Comparison of ENCODE assay signal across 8 cellular contexts in genomic region chr6:145815351-145815772, GRCh38. TPM values are rescaled to one million over a fixed set of nuclear protein-coding genes. Genes with fewer than 3 reads are reported as not detected.
A peak's percentile ranks its signal among the peaks of the same experiment; 100 is the strongest.
DNase-seq lines count a peak whose midpoint lies in the region; ATAC-seq and TF ChIP-seq lines count a peak whose summit lies in the region.

No MANE protein-coding gene starts in this region.

- intact Hi-C loops in esophagus squamous epithelium (cut with DNase I), result no loop called here

- H3K9me3 ChIP-seq in SU-DHL-6 (ENCODE audit: insufficient read depth, low read length), result no peaks in the 10 kb centered on the region
- no peaks in the 10 kb centered on the region for H3K9me3 ChIP-seq in esophagus squamous epithelium

- peak overlapping the region; percentile 92 to 98 (median 96) for H3K27ac Mint-ChIP-seq in naive thymus-derived CD8-positive, alpha-beta T cell

- H3K27me3 ChIP-seq in SU-DHL-6 (ENCODE audit: low read length) (no peaks in the 10 kb centered on the region), esophagus squamous epithelium (no peaks in the 10 kb centered on the region)

- POLR2A ChIA-PET in naive thymus-derived CD8-positive, alpha-beta T cell (lab: Charles Lee), result interaction anchor here (0.8 to 2.9 kb wide), 6 partner anchors 24 to 1387 kb away, joined by 3 to 54 read pairs (median 3); partner anchors contain the start of genes EPM2A and SHPRH

- peak overlapping the region; percentile 98 for H3K4me2 ChIP-seq in SU-DHL-6 (ENCODE audit: low read depth, low read length, poor library complexity, severe bottlenecking)

- TF ChIP-seq POLR2A in esophagus squamous epithelium (IDR thresholded peaks at IDR 0.05), result no peak

- H3K36me3 Mint-ChIP-seq in naive thymus-derived CD8-positive, alpha-beta T cell, result peaks cover 0 to 1% (median 0%) of the 10 kb centered on the region in 3 donors

- H4K20me1 ChIP-seq in SU-DHL-6 (ENCODE audit: low read depth, low read length), result peaks cover 13% of the 10 kb centered on the region; the same call in 1 of the 2 replicates

- H3K9me3 Mint-ChIP-seq in naive thymus-derived CD8-positive, alpha-beta T cell, result no peaks in the 10 kb centered on the region

- ATAC-seq in GM18868 (IDR thresholded peaks at IDR 0.05; ENCODE audit: unreplicated experiment) (peak; percentile 0), HG03135 (IDR thresholded peaks at IDR 0.05; ENCODE audit: unreplicated experiment) (peak; percentile 6)
- no peak for ATAC-seq in naive thymus-derived CD8-positive, alpha-beta T cell

- H3K4me1 Mint-ChIP-seq in naive thymus-derived CD8-positive, alpha-beta T cell, result peaks cover 15 to 60% (median 38%) of the 10 kb centered on the region in 4 donors

- no peak for TF ChIP-seq CTCF in SU-DHL-6 (IDR thresholded peaks at IDR 0.05; ENCODE audit: insufficient read depth, low read length, poor library complexity, severe bottlenecking)
- no peak for TF ChIP-seq CTCF in esophagus squamous epithelium (IDR thresholded peaks at IDR 0.05)

- H3K27ac ChIP-seq in SU-DHL-6 (ENCODE audit: low read depth, low read length) (0 out of 2 replicates have a peak overlapping the region, but pooled peaks have one; percentile 32), esophagus squamous epithelium (peak overlapping the region; percentile 93 to 95 (median 95))

- peaks cover 10% of the 10 kb centered on the region for H3F3A ChIP-seq in SU-DHL-6 (ENCODE audit: insufficient read depth)

- H3K4me3 Mint-ChIP-seq in naive thymus-derived CD8-positive, alpha-beta T cell, result peak overlapping the region; percentile 90 to 98 (median 94)

- peaks cover 8 to 49% (median 10%) of the 10 kb centered on the region in 3 donors for H3K4me1 ChIP-seq in esophagus squamous epithelium

- H3K79me2 ChIP-seq in SU-DHL-6 (ENCODE audit: insufficient read depth, low read length), result peaks cover 39% of the 10 kb centered on the region

- H3K4me3 ChIP-seq in SU-DHL-6 (ENCODE audit: insufficient read depth, low read length, poor library complexity, severe bottlenecking) (peak overlapping the region; percentile 84), esophagus squamous epithelium (peak overlapping the region; percentile 77 to 82 (median 80))

- peak; percentile 58 for DNase-seq in AG20443 (ENCODE audit: low spot score)
- DNase-seq in esophagus squamous epithelium (lab: John Stamatoyannopoulos, UW), result no peak
- peak in 3 of 10 donors; percentile 1 to 2 (median 1) for DNase-seq in naive thymus-derived CD8-positive, alpha-beta T cell
- DNase-seq in 8988T, result no peak
- no peak for DNase-seq in OCI-M2 (lab: John Stamatoyannopoulos, UW; ENCODE audit: unreplicated experiment)

- H3K9ac ChIP-seq in SU-DHL-6 (ENCODE audit: low read length), result peak overlapping the region; percentile 97

- H3K36me3 ChIP-seq in SU-DHL-6 (ENCODE audit: low read length), result no peaks in the 10 kb centered on the region
- no peaks in the 10 kb centered on the region for H3K36me3 ChIP-seq in esophagus squamous epithelium

- H2AFZ ChIP-seq in SU-DHL-6 (ENCODE audit: low read depth, low read length, severe bottlenecking), result peak overlapping the region; percentile 94

- 0% methylated on average over 2 to 5 of the region's 19 CpGs for WGBS in esophagus squamous epithelium, 2 donors

- H3K27me3 Mint-ChIP-seq in naive thymus-derived CD8-positive, alpha-beta T cell, result no peaks in the 10 kb centered on the region

- no peaks in the 10 kb centered on the region for H3K9me2 ChIP-seq in SU-DHL-6 (replicated peaks; ENCODE audit: insufficient read depth, low read length)

RNA-seq across cellular contexts. Expression of gene FBXO30, which starts 0.8 kb away (rescaled TPM):
- total RNA-seq in esophagus squamous epithelium, result 10 to 100 TPM in 1 of 4 donors, 1 to 10 TPM in 3; 4.1 to 23.7 (median 9.0) TPM
- total RNA-seq in naive thymus-derived CD8-positive, alpha-beta T cell, result 1 to 10 TPM; 4.9 to 5.1 TPM
- polyA plus RNA-seq in naive thymus-derived CD8-positive, alpha-beta T cell, result under 1 TPM; 0.23 to 0.90 (median 0.81) TPM

Comparison
In these comparisons a context has a peak if more than half of its experiments do, and no peak if none do; other contexts are left out.
1. ATAC-seq: peak in GM18868 (single experiment) and HG03135 (single experiment); none in naive thymus-derived CD8-positive, alpha-beta T cell (0 of 2).